Comparison of ENCODE assay signal across 10 cellular contexts in the genomic region with DNA sequence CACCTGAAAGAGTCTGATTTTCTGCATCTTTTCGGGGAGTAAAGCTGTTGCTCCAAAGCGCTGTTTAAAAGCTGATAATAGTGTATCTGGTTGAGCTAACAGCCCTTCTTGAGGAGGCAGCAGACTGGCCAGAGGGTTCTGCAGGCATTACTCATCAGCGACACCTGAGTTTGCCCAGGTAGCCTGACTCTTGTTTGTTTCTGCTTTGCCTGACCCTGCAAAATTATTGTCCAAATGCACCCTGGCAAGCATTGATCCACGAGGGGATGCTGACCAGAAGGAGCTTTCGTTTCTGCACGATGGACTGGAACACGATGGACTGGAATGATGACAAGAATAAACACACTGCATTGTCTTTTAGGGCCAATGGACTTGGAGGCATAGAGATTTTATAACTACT. TPM values are rescaled to one million over a fixed set of nuclear protein-coding genes. Genes with fewer than 3 reads are reported as not detected.
A peak's percentile ranks its signal among the peaks of the same experiment; 100 is the strongest.
DNase-seq lines count a peak whose midpoint lies in the region; ATAC-seq, FAIRE-seq and TF ChIP-seq lines count a peak whose summit lies in the region.
"Had no signal": no experiment of that assay in that cellular context is flagged by ENCODE, and none has a peak within 500 bp of the region (broad histone marks: within the 10 kb centered on the region; RNA-seq: fewer than 3 reads in every experiment).

No MANE protein-coding gene starts in this region.

- no peaks in the 10 kb centered on the region for H3K36me3 ChIP-seq in left ventricle myocardium inferior
- peaks cover 61% of the 10 kb centered on the region for H3K36me3 ChIP-seq in SJSA1
- H3K36me3 ChIP-seq in vagina = no peaks in the 10 kb centered on the region
- no peaks in the 10 kb centered on the region for H3K36me3 ChIP-seq in kidney (ENCODE audit: control insufficient read depth in 1 of 2, insufficient read depth in 2 of 2, low read length in 2 of 2)

- no peak for DNase-seq in left ventricle myocardium inferior
- no peak for DNase-seq in left ventricle myocardium superior
- peak in 1 of 2 experiments; percentile 18 for DNase-seq in SJSA1 (ENCODE audit: low read depth in 1 of 2, low spot score in 2 of 2)
- peak; percentile 77 for DNase-seq in islet precursor cell
- DNase-seq in vagina (ENCODE audit: extremely low spot score in 2 of 2) = no peak
- no peak for DNase-seq in HTR-8/SVneo (ENCODE audit: insufficient read length, low spot score)
- no peak for DNase-seq in kidney
- DNase-seq in NK-92 (lab: John Stamatoyannopoulos, UW; ENCODE audit: unreplicated experiment) = no peak
- DNase-seq: DMS153, NCI-H2171 had no signal

- H3K4me3 ChIP-seq in left ventricle myocardium inferior = peak overlapping the region; percentile 28
- H3K4me3 ChIP-seq in SJSA1 = 0 out of 2 replicates have a peak overlapping the region, but pooled peaks have one; percentile 7
- peak overlapping the region in 1 of 2 donors; percentile 22 for H3K4me3 ChIP-seq in vagina
- H3K4me3 ChIP-seq in kidney (ENCODE audit: low read length in 2 of 2) = no peak overlapping the region

- H3K27ac ChIP-seq in left ventricle myocardium inferior (replicated peaks) = peak overlapping the region; percentile 45
- peak overlapping the region; percentile 49 for H3K27ac ChIP-seq in SJSA1
- peak overlapping the region; percentile 66 for H3K27ac ChIP-seq in vagina
- no peak overlapping the region for H3K27ac ChIP-seq in kidney (ENCODE audit: low read depth in 2 of 2, low read length in 2 of 2)

- no peak overlapping the region for H3K9ac ChIP-seq in kidney (ENCODE audit: low read length in 2 of 2)

- H3K4me1 ChIP-seq in left ventricle myocardium inferior (peaks cover 100% of the 10 kb centered on the region), SJSA1 (replicated peaks) (peaks cover 59% of the 10 kb centered on the region), vagina (peaks cover 96% of the 10 kb centered on the region), kidney (ENCODE audit: control insufficient read depth in 1 of 2, insufficient read depth in 1 of 2, low read depth in 1 of 2, low read length in 2 of 2) (peaks cover 6 to 7% of the 10 kb centered on the region in 2 donors)

- no peak for FAIRE-seq in HTR-8/SVneo (lab: Jason Lieb, UNC)
- FAIRE-seq in kidney (lab: Jason Lieb, UNC) = no peak

- TF ChIP-seq CTCF in left ventricle myocardium inferior (IDR thresholded peaks at IDR 0.05; ENCODE audit: borderline replicate concordance) = no peak
- no peak for TF ChIP-seq CTCF in vagina (IDR thresholded peaks at IDR 0.05)
- no peak for TF ChIP-seq CTCF in kidney (IDR thresholded peaks at IDR 0.05; ENCODE audit: borderline replicate concordance, extremely low read depth, insufficient read depth)

- intact Hi-C loops in left ventricle myocardium inferior (cut with micrococcal nuclease) (no loop called here), left ventricle myocardium superior (cut with micrococcal nuclease) (no loop called here), vagina (cut with DNase I) (no loop called here), kidney (cut with DNase I) (no loop called here)

- TF ChIP-seq POLR2A in vagina (IDR thresholded peaks at IDR 0.05) = no peak

- H3K9me3 ChIP-seq in left ventricle myocardium inferior (replicated peaks) = no peaks in the 10 kb centered on the region
- H3K9me3 ChIP-seq in SJSA1 (replicated peaks) = no peaks in the 10 kb centered on the region
- H3K9me3 ChIP-seq in vagina = no peaks in the 10 kb centered on the region
- H3K9me3 ChIP-seq in kidney (ENCODE audit: control insufficient read depth in 1 of 2, low read length in 2 of 2) = no peaks in the 10 kb centered on the region

- no peaks in the 10 kb centered on the region for H3K27me3 ChIP-seq in left ventricle myocardium inferior (ENCODE audit: low read depth)
- H3K27me3 ChIP-seq in SJSA1 (replicated peaks) = no peaks in the 10 kb centered on the region
- H3K27me3 ChIP-seq in vagina = no peaks in the 10 kb centered on the region

- no peak for ATAC-seq in left ventricle myocardium superior

RNA-seq across cellular contexts. Expression of gene CD99, which starts 6.2 kb away (rescaled TPM):
- total RNA-seq in left ventricle myocardium inferior (306 TPM), left ventricle myocardium superior (360 TPM), vagina (282 TPM), kidney (136 TPM)
- total RNA-seq in SJSA1 (2014; rRNA removed; shearing (Covaris generic)) = 463 and 527 TPM in 2 replicates
- polyA plus RNA-seq in kidney (ENCODE audit: insufficient read depth, low read depth, low replicate concordance) = 125 TPM

RNA-seq across cellular contexts. Expression of gene XG, which starts 54.5 kb away (rescaled TPM):
- total RNA-seq in left ventricle myocardium inferior (0.63 TPM), left ventricle myocardium superior (0.32 TPM), vagina (5.9 TPM), kidney (0.50 TPM)
- not detected in 2 replicates for total RNA-seq in SJSA1 (2014; rRNA removed; shearing (Covaris generic))
- 0.43 TPM for polyA plus RNA-seq in kidney (ENCODE audit: insufficient read depth, low read depth, low replicate concordance)

Comparison
In these comparisons a context has a peak if more than half of its experiments do, and no peak if none do; other contexts are left out.
1. H3K27ac ChIP-seq: peak in left ventricle myocardium inferior (single experiment), SJSA1 (single experiment) and vagina (single experiment); none in kidney (0 of 2).
2. H3K4me3 ChIP-seq: peak in left ventricle myocardium inferior (single experiment) and SJSA1 (single experiment); none in kidney (0 of 2).